ENCODE assay signal across 11 cellular contexts in genomic region chr10:79434816-79435215, GRCh38. TPM values are rescaled to one million over a fixed set of nuclear protein-coding genes. Genes with fewer than 3 reads are reported as not detected.
DNase-seq lines count a peak whose midpoint lies in the region; ATAC-seq and TF ChIP-seq lines count a peak whose summit lies in the region.
"Had no signal": no experiment of that assay in that cellular context is flagged by ENCODE, and none has a peak within 500 bp of the region (broad histone marks: within the 10 kb centered on the region; RNA-seq: fewer than 3 reads in every experiment).

No MANE protein-coding gene starts in this region.

- TF ChIP-seq POLR2A in upper lobe of left lung (IDR thresholded peaks at IDR 0.05) = no peak

- H3K9me3 ChIP-seq in upper lobe of left lung (no peaks in the 10 kb centered on the region), Caco-2 (no peaks in the 10 kb centered on the region)

- H3K4me1 ChIP-seq in upper lobe of left lung = peaks cover 32 to 45% (median 35%) of the 10 kb centered on the region in 4 donors
- H3K4me1 ChIP-seq in Caco-2 = 0 out of 2 replicates have a peak, but pooled peaks cover 6% of the 10 kb centered on the region

- ATAC-seq in upper lobe of left lung (ENCODE audit: low FRiP score in 2 of 2) = peak in 1 of 2 donors; percentile 31

- no TSS peak for BruUV-seq in Caco-2 (replicated peaks; lab: Mats Ljungman, UMichigan)

- CTCF ChIA-PET in activated CD4-positive, alpha-beta T cell treated with anti-CD3 and anti-CD28 coated beads, Interleukin-2, amount 10 ng/mL, durations not matched to agents 7 days and 5 days (lab: Charles Lee) = interaction anchor here (1.8 kb wide), 2 partner anchors 10 to 44 kb away, joined by 4 read pairs; no protein-coding TSS in a partner anchor
- CTCF ChIA-PET in Caco-2 (lab: Charles Lee) = no interaction called here

- TF ChIP-seq CTCF in upper lobe of left lung (IDR thresholded peaks at IDR 0.05) (no peak), Caco-2 (IDR thresholded peaks at IDR 0.05; ENCODE audit: insufficient read depth in 1 of 2, low read depth in 1 of 2, low read length in 1 of 2, severe bottlenecking in 1 of 2, unreplicated experiment in 1 of 2) (no peak)

- H3K4me3 ChIP-seq in upper lobe of left lung (no peak overlapping the region), Caco-2 (ENCODE audit: low read depth, low read length) (no peak overlapping the region)

- H3K27ac Mint-ChIP-seq in activated CD4-positive, alpha-beta T cell treated with anti-CD3 and anti-CD28 coated beads, Interleukin-2, amount 10 ng/mL, durations not matched to agents 24 days and 14 days = peak overlapping the region; percentile 76
- H3K27ac Mint-ChIP-seq in activated CD4-positive, alpha-beta T cell treated with anti-CD3 and anti-CD28 coated beads, Interleukin-2, amount 10 ng/mL, durations not matched to agents 7 days and 5 days = no peak overlapping the region
- no peak overlapping the region for H3K27ac Mint-ChIP-seq in Caco-2 (ENCODE audit: unreplicated experiment)

- H3K27ac ChIP-seq in cingulate gyrus (ENCODE audit: low read depth, low read length) (peak overlapping the region; percentile 72), upper lobe of left lung (peak overlapping the region; percentile 48 to 85 (median 81))

- TF ChIP-seq EP300 in upper lobe of left lung (IDR thresholded peaks at IDR 0.05) = no peak

- intact Hi-C loops in activated CD4-positive, alpha-beta T cell treated with anti-CD3 and anti-CD28 coated beads, Interleukin-2, amount 10 ng/mL, durations not matched to agents 24 days and 14 days (cut with micrococcal nuclease) = loop anchor here (1.0 to 5.0 kb wide), 2 partner anchors 10 to 32 kb away; partner anchors contain the start of gene ZCCHC24
- intact Hi-C loops in Caco-2 (cut with micrococcal nuclease; ENCODE audit: unreplicated experiment) = no loop called here

- POLR2A ChIA-PET in activated CD4-positive, alpha-beta T cell treated with anti-CD3 and anti-CD28 coated beads, Interleukin-2, amount 10 ng/mL, durations not matched to agents 7 days and 5 days (lab: Charles Lee) = no interaction called here
- POLR2A ChIA-PET in Caco-2 (lab: Charles Lee) = no interaction called here

- no peaks in the 10 kb centered on the region for H3K27me3 ChIP-seq in upper lobe of left lung
- H3K27me3 ChIP-seq in Caco-2 (replicated peaks; ENCODE audit: control insufficient read depth, insufficient read depth, low read length) = no peaks in the 10 kb centered on the region

- no peaks in the 10 kb centered on the region for H3K9me3 Mint-ChIP-seq in activated CD4-positive, alpha-beta T cell treated with anti-CD3 and anti-CD28 coated beads, Interleukin-2, amount 10 ng/mL, durations not matched to agents 24 days and 14 days
- H3K9me3 Mint-ChIP-seq in activated CD4-positive, alpha-beta T cell treated with anti-CD3 and anti-CD28 coated beads, Interleukin-2, amount 10 ng/mL, durations not matched to agents 7 days and 5 days = no peaks in the 10 kb centered on the region
- H3K9me3 Mint-ChIP-seq in Caco-2 (ENCODE audit: unreplicated experiment) = no peaks in the 10 kb centered on the region

- no peak for DNase-seq in activated CD4-positive, alpha-beta T cell treated with anti-CD3 and anti-CD28 coated beads, Interleukin-2, amount 10 ng/mL, durations not matched to agents 24 days and 14 days
- DNase-seq in activated CD4-positive, alpha-beta T cell treated with anti-CD3 and anti-CD28 coated beads, Interleukin-2, amount 10 ng/mL, durations not matched to agents 7 days and 5 days = no peak
- DNase-seq in myocyte (ENCODE audit: low read depth) (peak; percentile 65), upper lobe of left lung (no peak), Caco-2 (no peak), NCI-H2081 (lab: John Stamatoyannopoulos, UW) (no peak), COR-L47 (lab: John Stamatoyannopoulos, UW) (no peak)
- DNase-seq: ACHN, Karpas-422, OCI-M1 had no signal

- no peaks in the 10 kb centered on the region for H3K36me3 Mint-ChIP-seq in activated CD4-positive, alpha-beta T cell treated with anti-CD3 and anti-CD28 coated beads, Interleukin-2, amount 10 ng/mL, durations not matched to agents 24 days and 14 days (ENCODE audit: low read depth)
- no peaks in the 10 kb centered on the region for H3K36me3 Mint-ChIP-seq in activated CD4-positive, alpha-beta T cell treated with anti-CD3 and anti-CD28 coated beads, Interleukin-2, amount 10 ng/mL, durations not matched to agents 7 days and 5 days (ENCODE audit: low read depth)
- no peaks in the 10 kb centered on the region for H3K36me3 Mint-ChIP-seq in Caco-2 (ENCODE audit: insufficient read depth, unreplicated experiment)

- WGBS in upper lobe of left lung, 2 donors = 75 to 78% methylated on average over 7 of the region's 7 CpGs

- peaks cover 0 to 31% (median 11%) of the 10 kb centered on the region in 4 donors for H3K36me3 ChIP-seq in upper lobe of left lung
- H3K36me3 ChIP-seq in Caco-2 (ENCODE audit: control insufficient read depth, insufficient read depth, low read length) = no peaks in the 10 kb centered on the region

- H3K4me3 Mint-ChIP-seq in activated CD4-positive, alpha-beta T cell treated with anti-CD3 and anti-CD28 coated beads, Interleukin-2, amount 10 ng/mL, durations not matched to agents 24 days and 14 days = peak overlapping the region; percentile 15
- H3K4me3 Mint-ChIP-seq in activated CD4-positive, alpha-beta T cell treated with anti-CD3 and anti-CD28 coated beads, Interleukin-2, amount 10 ng/mL, durations not matched to agents 7 days and 5 days = no peak overlapping the region
- no peak overlapping the region for H3K4me3 Mint-ChIP-seq in Caco-2 (ENCODE audit: unreplicated experiment)

- H3K4me1 Mint-ChIP-seq in activated CD4-positive, alpha-beta T cell treated with anti-CD3 and anti-CD28 coated beads, Interleukin-2, amount 10 ng/mL, durations not matched to agents 24 days and 14 days = peaks cover 12% of the 10 kb centered on the region
- H3K4me1 Mint-ChIP-seq in activated CD4-positive, alpha-beta T cell treated with anti-CD3 and anti-CD28 coated beads, Interleukin-2, amount 10 ng/mL, durations not matched to agents 7 days and 5 days = peaks cover 6% of the 10 kb centered on the region
- H3K4me1 Mint-ChIP-seq in Caco-2 (ENCODE audit: low read depth, unreplicated experiment) = no peaks in the 10 kb centered on the region

- peaks cover 11% of the 10 kb centered on the region for H3K27me3 Mint-ChIP-seq in activated CD4-positive, alpha-beta T cell treated with anti-CD3 and anti-CD28 coated beads, Interleukin-2, amount 10 ng/mL, durations not matched to agents 24 days and 14 days
- H3K27me3 Mint-ChIP-seq in activated CD4-positive, alpha-beta T cell treated with anti-CD3 and anti-CD28 coated beads, Interleukin-2, amount 10 ng/mL, durations not matched to agents 7 days and 5 days = peaks cover 4% of the 10 kb centered on the region
- H3K27me3 Mint-ChIP-seq in Caco-2 (ENCODE audit: insufficient read depth, unreplicated experiment) = no peaks in the 10 kb centered on the region

RNA-seq across cellular contexts. Expression of gene ZCCHC24, which starts 10.6 kb away (rescaled TPM):
- 0.66 and 1.4 TPM in 2 replicates for total RNA-seq in activated CD4-positive, alpha-beta T cell treated with anti-CD3 and anti-CD28 coated beads, Interleukin-2, amount 10 ng/mL, durations not matched to agents 24 days and 14 days
- under 1 TPM; 0.52 to 0.73 TPM for total RNA-seq in activated CD4-positive, alpha-beta T cell treated with anti-CD3 and anti-CD28 coated beads, Interleukin-2, amount 10 ng/mL, durations not matched to agents 7 days and 5 days
- total RNA-seq in myocyte (14.1 and 21.1 TPM in 2 replicates), upper lobe of left lung (10 to 100 TPM; 12.6 to 45.7 (median 21.0) TPM), Caco-2 (2022) (2.5 and 3.1 TPM in 2 replicates)
- polyA plus RNA-seq in myocyte (2012) = 14.4 TPM
